8 cellular contexts compared by ENCODE assay signal in the genomic region with DNA sequence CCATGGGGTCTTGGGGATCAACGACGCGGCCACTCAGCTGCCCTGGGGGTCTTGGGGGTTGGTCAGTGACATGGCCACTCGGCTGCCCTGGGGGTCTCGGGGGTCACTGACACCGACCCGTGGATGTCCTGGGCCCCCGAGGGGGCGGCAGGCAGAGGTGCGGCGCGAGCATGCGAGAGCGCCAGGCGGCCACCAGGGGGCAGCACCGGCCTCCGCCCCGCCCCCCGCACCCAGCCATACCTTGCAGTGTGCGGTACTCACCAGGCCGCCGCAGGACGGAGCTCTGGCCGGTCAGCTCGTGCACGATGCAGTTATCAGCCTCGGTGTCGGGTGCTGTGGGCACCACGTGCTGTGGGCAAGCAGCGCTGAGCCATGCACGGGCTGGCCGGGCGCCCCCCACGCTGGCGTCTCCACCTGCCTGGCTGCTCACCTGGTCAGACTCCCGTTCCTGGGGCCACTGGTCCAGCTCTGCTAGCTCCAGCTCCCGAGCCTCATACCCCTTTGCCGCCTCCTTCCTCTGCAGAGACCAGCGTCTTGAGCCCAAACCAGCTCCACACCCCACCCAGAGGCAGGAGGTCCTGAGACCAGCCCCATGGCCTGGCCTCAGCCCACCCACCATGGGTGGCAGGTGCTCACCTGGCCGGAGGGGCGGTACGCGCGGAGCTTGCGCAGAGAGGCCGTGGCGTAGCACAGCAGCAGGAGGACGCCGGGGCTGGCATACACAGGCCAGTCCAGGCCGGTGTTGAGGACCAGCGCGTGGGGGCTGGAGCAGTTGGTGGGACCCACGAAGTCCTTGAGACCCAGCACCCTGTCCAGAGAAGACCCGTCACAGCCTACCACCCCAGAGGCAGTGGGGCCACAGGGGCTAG. TPM values are rescaled to one million over a fixed set of nuclear protein-coding genes. Genes with fewer than 3 reads are reported as not detected.
A peak's percentile ranks its signal among the peaks of the same experiment; 100 is the strongest.
DNase-seq lines count a peak whose midpoint lies in the region; ATAC-seq and TF ChIP-seq lines count a peak whose summit lies in the region.

No MANE protein-coding gene starts in this region.

- H3K79me2 ChIP-seq in DND-41 (ENCODE audit: insufficient read depth, low read length) (no peaks in the 10 kb centered on the region; the same call in 1 of the 2 replicates), HCT116 (ENCODE audit: insufficient read depth, low read length) (peaks cover 21% of the 10 kb centered on the region; the same call in 1 of the 2 replicates)

- H3K9me2 ChIP-seq in HCT116 (ENCODE audit: insufficient read depth): no peaks in the 10 kb centered on the region

- TF ChIP-seq CTCF in DND-41 (IDR thresholded peaks at IDR 0.05; ENCODE audit: borderline replicate concordance, extremely low read depth, low read length, poor library complexity, severe bottlenecking) (peak; percentile 84), HCT116 (IDR thresholded peaks at IDR 0.05 in 2 of 3, conservative IDR thresholded peaks at IDR 0.05 in 1 of 3; ENCODE audit: borderline replicate concordance in 1 of 3, insufficient read depth in 1 of 3, low read depth in 2 of 3, low read length in 2 of 3) (peak; percentile 98 to 99 (median 99)), neutrophil (IDR thresholded peaks at IDR 0.05) (peak; percentile 98), suprapubic skin (IDR thresholded peaks at IDR 0.05) (peak; percentile 96 to 99)

- H3K4me2 ChIP-seq in DND-41 (ENCODE audit: insufficient read depth, low read length): no peak overlapping the region
- no peak overlapping the region for H3K4me2 ChIP-seq in HCT116 (ENCODE audit: low read length)

- intact Hi-C loops in HCT116 (cut with micrococcal nuclease): loop anchor here (1.0 to 5.0 kb wide), 4 partner anchors 45 to 480 kb away; a partner anchor contains a TSS

- WGBS in suprapubic skin: 77% methylated on average over 18 of the region's 54 CpGs

- H3K27ac ChIP-seq in DND-41 (ENCODE audit: low read length): no peak overlapping the region
- peak overlapping the region; percentile 58; the same call in 1 of the 2 replicates for H3K27ac ChIP-seq in HCT116 (ENCODE audit: low read depth, low read length)
- no peak overlapping the region for H3K27ac ChIP-seq in neutrophil
- H3K27ac ChIP-seq in suprapubic skin: no peak overlapping the region

- H3K36me3 ChIP-seq in DND-41 (ENCODE audit: insufficient read depth, low read length) (peaks cover 86% of the 10 kb centered on the region), HCT116 (ENCODE audit: control insufficient read depth in 1 of 2, insufficient read depth in 2 of 2, low read length in 2 of 2) (peaks cover 19 to 58% of the 10 kb centered on the region in 2 experiments; a peak in 3 of 4 replicates), neutrophil (peaks cover 33% of the 10 kb centered on the region), suprapubic skin (peaks cover 69% of the 10 kb centered on the region)

- H3K9me3 Mint-ChIP-seq in activated T-cell treated with anti-CD3 and anti-CD28 coated beads, Interleukin-2, amount 50 U/mL, for 24 hours: no peaks in the 10 kb centered on the region

- H3K4me3 ChIP-seq in DND-41 (ENCODE audit: low read depth in 1 of 2, low read length in 2 of 2) (no peak overlapping the region), HCT116 (replicated peaks in 1 of 2; ENCODE audit: low read depth in 1 of 2, low read length in 2 of 2) (no peak overlapping the region), neutrophil (ENCODE audit: low read depth in 1 of 2, low read length in 1 of 2) (no peak overlapping the region), suprapubic skin (no peak overlapping the region)

- no peak overlapping the region for H2AFZ ChIP-seq in DND-41 (ENCODE audit: low read depth, low read length)
- H2AFZ ChIP-seq in HCT116 (ENCODE audit: low read depth, low read length, poor library complexity, severe bottlenecking): no peak overlapping the region

- DNase-seq in DND-41 (peak; percentile 52), HCT116 (ENCODE audit: low read depth, low spot score) (peak; percentile 48), OCI-M1 (lab: John Stamatoyannopoulos, UW) (peak; percentile 44), fibroblast of gingiva (ENCODE audit: low read depth) (peak; percentile 75), suprapubic skin (ENCODE audit: low spot score in 2 of 2) (peak in 1 of 2 donors; percentile 89)
- peak; percentile 87 for DNase-seq in activated T-cell treated with anti-CD3 and anti-CD28 coated beads, Interleukin-2, amount 50 U/mL, for 24 hours

- peaks cover 62% of the 10 kb centered on the region for H3K36me3 Mint-ChIP-seq in activated T-cell treated with anti-CD3 and anti-CD28 coated beads, Interleukin-2, amount 50 U/mL, for 24 hours (ENCODE audit: low read depth)

- H3K27ac Mint-ChIP-seq in activated T-cell treated with anti-CD3 and anti-CD28 coated beads, Interleukin-2, amount 50 U/mL, for 24 hours: no peak overlapping the region

- H3K27me3 Mint-ChIP-seq in activated T-cell treated with anti-CD3 and anti-CD28 coated beads, Interleukin-2, amount 50 U/mL, for 24 hours: no peaks in the 10 kb centered on the region

- POLR2A ChIA-PET in HCT116 (lab: Charles Lee): interaction anchor here (0.5 to 1.2 kb wide), 5 partner anchors 42 to 120 kb away, joined by 3 to 5 read pairs (median 4); a partner anchor contains a TSS

- ATAC-seq in DND-41 (ENCODE audit: insufficient read depth, low read depth) (peak; percentile 78), HCT116 (peak; percentile 90), HG02885 (IDR thresholded peaks at IDR 0.05; ENCODE audit: poor library complexity, unreplicated experiment) (no peak)

- H3K9me3 ChIP-seq in DND-41 (ENCODE audit: insufficient read depth, low read length, severe bottlenecking) (no peaks in the 10 kb centered on the region), HCT116 (ENCODE audit: control insufficient read depth in 1 of 2, insufficient read depth in 1 of 2, low read depth in 1 of 2, low read length in 2 of 2) (no peaks in the 10 kb centered on the region), neutrophil (no peaks in the 10 kb centered on the region), suprapubic skin (no peaks in the 10 kb centered on the region)

- RAD21 ChIA-PET in HCT116 (lab: Charles Lee; ENCODE audit: low non-redundant PET in 1 of 2, low total read pairs in 2 of 2, uncharacterized antibody in 2 of 2, unreplicated experiment in 2 of 2): interaction anchor here (0.6 to 1.1 kb wide), 7 partner anchors 33 to 480 kb away, joined by 3 to 4 read pairs (median 3); a partner anchor contains a TSS

- H3K4me1 ChIP-seq in DND-41 (ENCODE audit: insufficient read depth, low read length) (no peaks in the 10 kb centered on the region), HCT116 (ENCODE audit: control insufficient read depth in 1 of 2, insufficient read depth in 2 of 2, low read length in 2 of 2) (peaks cover 0 to 5% of the 10 kb centered on the region in 2 experiments; a peak in 1 of 4 replicates), neutrophil (ENCODE audit: control insufficient read depth in 1 of 2, insufficient read depth in 1 of 2, low read depth in 1 of 2, low read length in 1 of 2) (peaks cover 2 to 8% of the 10 kb centered on the region in 2 experiments), suprapubic skin (peaks cover 19% of the 10 kb centered on the region)

- peak; percentile 79 for TF ChIP-seq RAD21 in HCT116 (IDR thresholded peaks at IDR 0.05; ENCODE audit: low read depth)

- no peaks in the 10 kb centered on the region for H3K27me3 ChIP-seq in DND-41 (ENCODE audit: insufficient read depth, low read length, poor library complexity)
- no peaks in the 10 kb centered on the region for H3K27me3 ChIP-seq in HCT116 (ENCODE audit: insufficient read depth, low read length)
- no peaks in the 10 kb centered on the region for H3K27me3 ChIP-seq in neutrophil
- H3K27me3 ChIP-seq in suprapubic skin: no peaks in the 10 kb centered on the region

- TF ChIP-seq POLR2A in HCT116 (IDR thresholded peaks at IDR 0.05; ENCODE audit: borderline replicate concordance, extremely low read depth, insufficient read depth, insufficient read length) (no peak), suprapubic skin (IDR thresholded peaks at IDR 0.05) (no peak)

- TF ChIP-seq EP300 in suprapubic skin (IDR thresholded peaks at IDR 0.05): no peak

- CTCF ChIA-PET in HCT116 (lab: Charles Lee): interaction anchor here (0.5 to 2.2 kb wide), 48 partner anchors 8 to 969 kb away, joined by 3 to 59 read pairs (median 5); a partner anchor contains a TSS

- BruUV-seq in HCT116 (replicated peaks; lab: Mats Ljungman, UMichigan): no TSS peak

- no peaks in the 10 kb centered on the region for H3K4me1 Mint-ChIP-seq in activated T-cell treated with anti-CD3 and anti-CD28 coated beads, Interleukin-2, amount 50 U/mL, for 24 hours (ENCODE audit: low read depth)

- H3K9ac ChIP-seq in DND-41 (ENCODE audit: low read depth, low read length) (no peak overlapping the region), HCT116 (ENCODE audit: low read length) (no peak overlapping the region)

- no peak overlapping the region for H3K4me3 Mint-ChIP-seq in activated T-cell treated with anti-CD3 and anti-CD28 coated beads, Interleukin-2, amount 50 U/mL, for 24 hours

- H4K20me1 ChIP-seq in DND-41 (ENCODE audit: insufficient read depth, low read length) (peaks cover 32% of the 10 kb centered on the region), HCT116 (ENCODE audit: insufficient read depth) (no peaks in the 10 kb centered on the region)

TF ChIP-seq in HCT116, 20 proteins besides CTCF, POLR2A, EP300 and RAD21 (continues in another document):
- TF ChIP-seq CEBPB (IDR thresholded peaks at IDR 0.05; ENCODE audit: low read depth): no peak
- peak; percentile 55 for TF ChIP-seq YY1 (IDR thresholded peaks at IDR 0.05; ENCODE audit: extremely low read depth, insufficient replicate concordance, low read depth, low read length)
- no peak for TF ChIP-seq EGR1 (IDR thresholded peaks at IDR 0.05; ENCODE audit: low read depth)
- TF ChIP-seq, protein P1, sequence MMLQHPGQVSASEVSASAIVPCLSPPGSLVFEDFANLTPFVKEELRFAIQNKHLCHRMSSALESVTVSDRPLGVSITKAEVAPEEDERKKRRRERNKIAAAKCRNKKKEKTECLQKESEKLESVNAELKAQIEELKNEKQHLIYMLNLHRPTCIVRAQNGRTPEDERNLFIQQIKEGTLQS (IDR thresholded peaks at IDR 0.05): no peak
- no peak for TF ChIP-seq EZH2 (IDR thresholded peaks at IDR 0.05)
- TF ChIP-seq SRF (IDR thresholded peaks at IDR 0.05; ENCODE audit: low read depth): no peak; the same call in 1 of the 2 replicates
- TF ChIP-seq ELF1 (IDR thresholded peaks at IDR 0.05; ENCODE audit: borderline replicate concordance, low read depth): no peak
- TF ChIP-seq ZFX (IDR thresholded peaks at IDR 0.05): no peak

RNA-seq across cellular contexts. Expression of a gene that starts 31.2 kb away (rescaled TPM):
- total RNA-seq in HCT116 (2021; ENCODE audit: unreplicated experiment) (71.3 TPM), suprapubic skin (10 to 100 TPM in 2 of 4 donors, 1 to 10 TPM in 2; 7.8 to 17.8 (median 10.9) TPM)
- polyA plus RNA-seq in HCT116 (2012): 40.4 and 63.0 TPM in 2 replicates

RNA-seq across cellular contexts. Expression of a gene that starts 31.3 kb away (rescaled TPM):
- total RNA-seq in HCT116 (2021; ENCODE audit: unreplicated experiment) (39.4 TPM), suprapubic skin (10 to 100 TPM; 12.4 to 15.8 (median 14.6) TPM)
- polyA plus RNA-seq in HCT116 (2012): 21.5 and 22.1 TPM in 2 replicates

RNA-seq across cellular contexts. Expression of a gene that starts 47.5 kb away (rescaled TPM):
- total RNA-seq in HCT116 (2021; ENCODE audit: unreplicated experiment) (224 TPM), suprapubic skin (100 to 1,000 TPM; 185 to 269 (median 224) TPM)
- 198 and 280 TPM in 2 replicates for polyA plus RNA-seq in HCT116 (2012)

RNA-seq across cellular contexts. Expression of a gene that starts 51.2 kb away (rescaled TPM):
- 2.2 TPM for total RNA-seq in HCT116 (2021; ENCODE audit: unreplicated experiment)
- polyA plus RNA-seq in HCT116 (2012): 1.8 and 2.3 TPM in 2 replicates
- under 1 TPM in 2 of 4 donors, not detected in 2; 0.40 to 0.44 TPM for total RNA-seq in suprapubic skin
